Comparison of ENCODE assay signal across 6 cellular contexts in genomic region chr1:228109962-228110488, GRCh38. TPM values are rescaled to one million over a fixed set of nuclear protein-coding genes. Genes with fewer than 3 reads are reported as not detected.
DNase-seq lines count a peak whose midpoint lies in the region; ATAC-seq and TF ChIP-seq lines count a peak whose summit lies in the region.

No MANE protein-coding gene starts in this region.

- DNase-seq in activated CD4-positive, alpha-beta T cell treated with anti-CD3 and anti-CD28 coated beads, Interleukin-2, amount 10 ng/mL, durations not matched to agents 7 days and 5 days: no peak
- no peak for DNase-seq in activated CD4-positive, alpha-beta T cell treated with anti-CD3 and anti-CD28 coated beads for 1 hour
- DNase-seq in cardiac fibroblast (ENCODE audit: low read depth in 2 of 2): peak; percentile 41 to 51

- peaks cover 17% of the 10 kb centered on the region for H3K4me1 ChIP-seq in neuron (ENCODE audit: insufficient read depth, low read length)

- H3K9me3 ChIP-seq in neuron (ENCODE audit: low read length): no peaks in the 10 kb centered on the region

- peaks cover 24% of the 10 kb centered on the region for H3K4me1 Mint-ChIP-seq in activated CD4-positive, alpha-beta T cell treated with anti-CD3 and anti-CD28 coated beads, Interleukin-2, amount 10 ng/mL, durations not matched to agents 7 days and 5 days

- no peak for TF ChIP-seq CTCF in cardiac fibroblast (IDR thresholded peaks at IDR 0.05; ENCODE audit: low read depth, low read length)

- ATAC-seq in GM18907 (IDR thresholded peaks at IDR 0.05; ENCODE audit: unreplicated experiment): no peak
- ATAC-seq in HG03097 (IDR thresholded peaks at IDR 0.05; ENCODE audit: low FRiP score, unreplicated experiment): no peak

- peak overlapping the region; percentile 55 for H2AFZ ChIP-seq in neuron (ENCODE audit: low read depth, low read length)

- H3K9me3 Mint-ChIP-seq in activated CD4-positive, alpha-beta T cell treated with anti-CD3 and anti-CD28 coated beads, Interleukin-2, amount 10 ng/mL, durations not matched to agents 7 days and 5 days: no peaks in the 10 kb centered on the region

- no peaks in the 10 kb centered on the region for H3K27me3 ChIP-seq in neuron (ENCODE audit: insufficient read depth, low read length)

- peaks cover 3% of the 10 kb centered on the region for H3K36me3 Mint-ChIP-seq in activated CD4-positive, alpha-beta T cell treated with anti-CD3 and anti-CD28 coated beads, Interleukin-2, amount 10 ng/mL, durations not matched to agents 7 days and 5 days (ENCODE audit: low read depth)

- POLR2A ChIA-PET in activated CD4-positive, alpha-beta T cell treated with anti-CD3 and anti-CD28 coated beads, Interleukin-2, amount 10 ng/mL, durations not matched to agents 7 days and 5 days (lab: Charles Lee): no interaction called here

- H3K27ac Mint-ChIP-seq in activated CD4-positive, alpha-beta T cell treated with anti-CD3 and anti-CD28 coated beads, Interleukin-2, amount 10 ng/mL, durations not matched to agents 7 days and 5 days: peak overlapping the region; percentile 96

- H3K36me3 ChIP-seq in neuron (ENCODE audit: insufficient read depth, low read length): peaks cover 17% of the 10 kb centered on the region

- peak overlapping the region; percentile 92 for H3K4me3 Mint-ChIP-seq in activated CD4-positive, alpha-beta T cell treated with anti-CD3 and anti-CD28 coated beads, Interleukin-2, amount 10 ng/mL, durations not matched to agents 7 days and 5 days

- CTCF ChIA-PET in activated CD4-positive, alpha-beta T cell treated with anti-CD3 and anti-CD28 coated beads, Interleukin-2, amount 10 ng/mL, durations not matched to agents 7 days and 5 days (lab: Charles Lee): interaction anchor here (1.1 to 1.5 kb wide), 6 partner anchors 9 to 56 kb away, joined by 3 to 7 read pairs (median 3); partner anchors contain the start of genes ARF1 and IBA57

- H3K4me3 ChIP-seq in cardiac fibroblast (replicated peaks in 1 of 2; ENCODE audit: low read depth in 2 of 2, low read length in 2 of 2): peak overlapping the region; percentile 98 to 99
- peak overlapping the region; percentile 64 for H3K4me3 ChIP-seq in neuron (ENCODE audit: low read length)

- H3K27me3 Mint-ChIP-seq in activated CD4-positive, alpha-beta T cell treated with anti-CD3 and anti-CD28 coated beads, Interleukin-2, amount 10 ng/mL, durations not matched to agents 7 days and 5 days: no peaks in the 10 kb centered on the region

RNA-seq across cellular contexts. Expression of gene MRPL55, which starts 0.9 kb away (rescaled TPM):
- 10 to 100 TPM; 38.6 to 44.1 TPM for total RNA-seq in activated CD4-positive, alpha-beta T cell treated with anti-CD3 and anti-CD28 coated beads, Interleukin-2, amount 10 ng/mL, durations not matched to agents 7 days and 5 days

RNA-seq across cellular contexts. Expression of gene C1orf35, which starts 6.9 kb away (rescaled TPM):
- 10 to 100 TPM; 14.4 to 24.4 TPM for total RNA-seq in activated CD4-positive, alpha-beta T cell treated with anti-CD3 and anti-CD28 coated beads, Interleukin-2, amount 10 ng/mL, durations not matched to agents 7 days and 5 days

RNA-seq across cellular contexts. Expression of gene ARF1, which starts 27.5 kb away (rescaled TPM):
- total RNA-seq in activated CD4-positive, alpha-beta T cell treated with anti-CD3 and anti-CD28 coated beads, Interleukin-2, amount 10 ng/mL, durations not matched to agents 7 days and 5 days: 100 to 1,000 TPM; 267 to 285 TPM

RNA-seq across cellular contexts. Expression of gene GUK1, which starts 30.1 kb away (rescaled TPM):
- 100 to 1,000 TPM; 207 to 260 TPM for total RNA-seq in activated CD4-positive, alpha-beta T cell treated with anti-CD3 and anti-CD28 coated beads, Interleukin-2, amount 10 ng/mL, durations not matched to agents 7 days and 5 days

RNA-seq across cellular contexts. Expression of gene GJC2, which starts 39.7 kb away (rescaled TPM):
- under 1 TPM; 0.40 to 0.62 TPM for total RNA-seq in activated CD4-positive, alpha-beta T cell treated with anti-CD3 and anti-CD28 coated beads, Interleukin-2, amount 10 ng/mL, durations not matched to agents 7 days and 5 days

Comparison
In these comparisons a context has a peak if more than half of its experiments do, and no peak if none do; other contexts are left out.
1. DNase-seq: peak in cardiac fibroblast (2 of 2); none in activated CD4-positive, alpha-beta T cell treated with anti-CD3 and anti-CD28 coated beads, Interleukin-2, amount 10 ng/mL, durations not matched to agents 7 days and 5 days (single experiment) and activated CD4-positive, alpha-beta T cell treated with anti-CD3 and anti-CD28 coated beads for 1 hour (single experiment).